Comparison of ENCODE assay signal across 11 cellular contexts in genomic region chr12:54286042-54286931, GRCh38. TPM values are rescaled to one million over a fixed set of nuclear protein-coding genes. Genes with fewer than 3 reads are reported as not detected.
A peak's percentile ranks its signal among the peaks of the same experiment; 100 is the strongest.
DNase-seq lines count a peak whose midpoint lies in the region; ATAC-seq and TF ChIP-seq lines count a peak whose summit lies in the region.
"Had no signal": no experiment of that assay in that cellular context is flagged by ENCODE, and none has a peak within 500 bp of the region (broad histone marks: within the 10 kb centered on the region; RNA-seq: fewer than 3 reads in every experiment).

No MANE protein-coding gene starts in this region.

- H3K9me3 ChIP-seq in OCI-LY1 (ENCODE audit: low read length), result no peaks in the 10 kb centered on the region
- H3K9me3 ChIP-seq in prostate gland, result no peaks in the 10 kb centered on the region

- no peaks in the 10 kb centered on the region for H3K27me3 ChIP-seq in OCI-LY1 (ENCODE audit: insufficient read depth, low read length)
- no peaks in the 10 kb centered on the region for H3K27me3 ChIP-seq in prostate gland (replicated peaks; ENCODE audit: insufficient read depth)

- H3K4me3 ChIP-seq in OCI-LY1 (ENCODE audit: low read depth, low read length, poor library complexity, severe bottlenecking), result no peak overlapping the region
- H3K4me3 ChIP-seq in prostate gland, result no peak overlapping the region

- H3K4me1 ChIP-seq in OCI-LY1 (ENCODE audit: insufficient read depth, low read length, severe bottlenecking) (peaks cover 58% of the 10 kb centered on the region), prostate gland (replicated peaks) (peaks cover 6% of the 10 kb centered on the region)

- H3K4me2 ChIP-seq in OCI-LY1 (ENCODE audit: low read length), result peak overlapping the region; percentile 23; the same call in 1 of the 2 replicates

- TF ChIP-seq CTCF in OCI-LY1 (IDR thresholded peaks at IDR 0.05; ENCODE audit: low read length) (no peak), prostate gland (IDR thresholded peaks at IDR 0.05) (no peak)

- no peak for ATAC-seq in GM19397 (IDR thresholded peaks at IDR 0.05; ENCODE audit: unreplicated experiment)

- intact Hi-C loops in prostate gland (cut with DNase I), result no loop called here

- H3K27ac ChIP-seq in OCI-LY1 (ENCODE audit: low read depth, low read length, poor library complexity, severe bottlenecking), result no peak overlapping the region
- H3K27ac ChIP-seq in epithelial cell of prostate, result peak overlapping the region; percentile 87
- no peak overlapping the region for H3K27ac ChIP-seq in prostate gland

- peaks cover 38% of the 10 kb centered on the region for H3F3A ChIP-seq in OCI-LY1 (ENCODE audit: insufficient read depth, low read length)

- H2AFZ ChIP-seq in OCI-LY1 (ENCODE audit: low read length), result no peak overlapping the region

- no peak overlapping the region for H3K9ac ChIP-seq in OCI-LY1 (ENCODE audit: low read length)

- H3K9me2 ChIP-seq in OCI-LY1 (ENCODE audit: low read depth, low read length), result no peaks in the 10 kb centered on the region

- 38% methylated on average over 10 of the region's 10 CpGs for WGBS in prostate gland

- DNase-seq in NCI-H82 (lab: John Stamatoyannopoulos, UW) (peak; percentile 68), NCI-H82 treated with DMSO at 0.1 percent for 48 hours (lab: John Stamatoyannopoulos, UW; ENCODE audit: unreplicated experiment) (no peak), epithelial cell of prostate (ENCODE audit: low read depth, low spot score) (peak; percentile 26), prostate gland (ENCODE audit: low spot score) (peak; percentile 18), NCI-H510A treated with DMSO at 0.1 percent for 48 hours (lab: John Stamatoyannopoulos, UW) (no peak), GOT3 (lab: John Stamatoyannopoulos, UW) (no peak)
- DNase-seq: activated effector memory CD4-positive, alpha-beta T cell treated with anti-CD3 and anti-CD28 coated beads, Interleukin-2, amount 50 U/mL, for 16 hours; SHP77 had no signal

- no peaks in the 10 kb centered on the region for H4K20me1 ChIP-seq in OCI-LY1 (ENCODE audit: insufficient read depth, low read length)

- TF ChIP-seq POLR2A in prostate gland (IDR thresholded peaks at IDR 0.05), result no peak

- H3K79me2 ChIP-seq in OCI-LY1 (ENCODE audit: insufficient read depth, low read length), result peaks cover 8% of the 10 kb centered on the region

- H3K36me3 ChIP-seq in OCI-LY1 (ENCODE audit: insufficient read depth, low read length) (peaks cover 71% of the 10 kb centered on the region), prostate gland (peaks cover 9 to 11% of the 10 kb centered on the region in 2 donors)

RNA-seq across cellular contexts. Expression of gene HNRNPA1, which starts 5.8 kb away (rescaled TPM):
- 100 to 1,000 TPM; 419 to 726 TPM for total RNA-seq in prostate gland

RNA-seq across cellular contexts. Expression of gene CBX5, which starts 6.4 kb away (rescaled TPM):
- 10 to 100 TPM; 49.9 to 52.8 TPM for total RNA-seq in prostate gland

RNA-seq across cellular contexts. Expression of gene NFE2, which starts 14.5 kb away (rescaled TPM):
- 1 to 10 TPM in 1 of 2 donors, not detected in 1; 1.1 TPM for total RNA-seq in prostate gland
- total RNA-seq: pulmonary artery endothelial cell had no signal

RNA-seq across cellular contexts. Expression of gene COPZ1, which starts 38.6 kb away (rescaled TPM):
- total RNA-seq in prostate gland, result 100 to 1,000 TPM in 1 of 2 donors, 10 to 100 TPM in 1; 83.1 to 192 TPM

Comparison
In these comparisons a context has a peak if more than half of its experiments do, and no peak if none do; other contexts are left out.
1. DNase-seq: peak in NCI-H82 (single experiment), epithelial cell of prostate (single experiment) and prostate gland (single experiment); none in NCI-H82 treated with DMSO at 0.1 percent for 48 hours (single experiment), NCI-H510A treated with DMSO at 0.1 percent for 48 hours (single experiment) and GOT3 (single experiment).